Comparison of ENCODE assay signal across 1 cellular context in the genomic region with DNA sequence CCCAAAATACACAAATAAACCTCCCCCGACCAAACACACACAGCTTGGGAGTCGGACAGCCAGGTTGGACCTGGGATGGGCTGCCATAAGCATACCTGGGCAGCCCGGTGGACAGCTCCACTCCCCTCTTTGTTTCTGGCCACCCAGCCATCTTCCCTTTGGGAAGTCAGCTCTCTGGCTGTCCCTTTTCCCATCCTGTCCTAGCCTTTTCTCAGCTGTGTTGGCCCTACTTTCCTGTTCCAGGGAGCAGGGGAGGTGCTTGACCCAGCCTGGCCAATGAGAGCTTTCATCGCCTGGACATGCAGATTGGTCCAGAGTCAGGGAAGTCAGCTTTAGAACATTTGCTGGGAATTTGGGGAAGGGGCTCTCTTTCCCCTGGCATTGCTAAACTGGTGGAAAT.
TF ChIP-seq lines count a peak whose summit lies in the region.

No MANE protein-coding gene starts in this region.

TF ChIP-seq in H1, 55 proteins besides CTCF, POLR2A, EP300 and RAD21 (continued from another document):
- TF ChIP-seq CBX5 (IDR thresholded peaks at IDR 0.05; ENCODE audit: low read depth, low read length) (no peak), SP4 (IDR thresholded peaks at IDR 0.05; ENCODE audit: low read length) (no peak), CHD2 (IDR thresholded peaks at IDR 0.05; ENCODE audit: low read length) (no peak), SIRT6 (IDR thresholded peaks at IDR 0.05; ENCODE audit: low read length) (no peak), USF2 (IDR thresholded peaks at IDR 0.05; ENCODE audit: low read length) (no peak), SAP30 (IDR thresholded peaks at IDR 0.05; ENCODE audit: insufficient read depth, insufficient replicate concordance, low read length) (no peak), CBX8 (IDR thresholded peaks at IDR 0.05; ENCODE audit: borderline replicate concordance, low read depth, low read length) (no peak), EGR1 (IDR thresholded peaks at IDR 0.05; ENCODE audit: borderline replicate concordance, low read depth, low read length) (no peak), POLR2AphosphoS5 (IDR thresholded peaks at IDR 0.05; ENCODE audit: low read depth, low read length) (no peak)
